Comparison of ENCODE assay signal across 26 cellular contexts in genomic region chr13:21051675-21052074, GRCh38.
"Had no signal": no experiment of that assay in that cellular context is flagged by ENCODE, and none has a peak within 500 bp of the region (broad histone marks: within the 10 kb centered on the region; RNA-seq: fewer than 3 reads in every experiment).

No MANE protein-coding gene starts in this region.

- ATAC-seq: left cardiac atrium, left ventricle myocardium superior, right cardiac atrium, T-helper 17 cell had no signal

- H3K36me3 Mint-ChIP-seq: activated naive CD4-positive, alpha-beta T cell treated with anti-CD3 and anti-CD28 coated beads, Interleukin-2, amount 50 U/mL, for 24 hours had no signal

- H3K4me3 ChIP-seq: esophagus squamous epithelium, spleen, transverse colon had no signal

- DNase-seq: activated CD4-positive, alpha-beta memory T cell treated with anti-CD3 and anti-CD28 coated beads, Interleukin-2, amount 10 ng/mL, durations not matched to agents 7 days and 5 days; activated CD4-positive, alpha-beta T cell treated with anti-CD3 and anti-CD28 coated beads for 1 hour; activated CD4-positive, alpha-beta T cell treated with anti-CD3 and anti-CD28 coated beads, Interleukin-2, amount 10 ng/mL, durations not matched to agents 7 days and 5 days; activated naive CD8-positive, alpha-beta T cell treated with anti-CD3 and anti-CD28 coated beads, Interleukin-2, amount 50 U/mL, for 24 hours; activated T-cell treated with anti-CD3 and anti-CD28 coated beads, Interleukin-2, amount 50 U/mL, for 48 hours; effector CD8-positive, alpha-beta T cell; esophagus squamous epithelium; left cardiac atrium; left ventricle myocardium superior; nucleus accumbens; right cardiac atrium; spleen; stimulated activated naive CD4-positive, alpha-beta T cell; T-helper 17 cell; T1000; transverse colon had no signal

- H3K27me3 ChIP-seq: esophagus squamous epithelium, spleen, transverse colon had no signal

- H3K27ac Mint-ChIP-seq: activated CD4-positive, alpha-beta memory T cell treated with anti-CD3 and anti-CD28 coated beads, Interleukin-2, amount 10 ng/mL, durations not matched to agents 7 days and 5 days; activated naive CD4-positive, alpha-beta T cell treated with anti-CD3 and anti-CD28 coated beads, Interleukin-2, amount 50 U/mL, for 24 hours; activated naive CD8-positive, alpha-beta T cell treated with anti-CD3 and anti-CD28 coated beads, Interleukin-2, amount 50 U/mL, for 24 hours; activated T-helper 2 cell treated with anti-CD3 and anti-CD28 coated beads, Interferon-gamma antibody, Interleukin-2, Interleukin-4, amounts not matched to agents 10 μg/mL and 5 μg/mL and 100 μg/mL, durations not matched to agents 14 hours and 24 hours and 36 hours; T-helper 17 cell had no signal

- H3K4me1 Mint-ChIP-seq: activated naive CD4-positive, alpha-beta T cell treated with anti-CD3 and anti-CD28 coated beads, Interleukin-2, amount 50 U/mL, for 24 hours had no signal

- H3K27ac ChIP-seq: epithelial cell of prostate, esophagus squamous epithelium, spleen, transverse colon had no signal

- FAIRE-seq: bronchial epithelial cell, colon, endometrium, frontal cortex, islet of Langerhans, urothelium cell line had no signal

- H3K9me3 ChIP-seq: esophagus squamous epithelium, spleen, transverse colon had no signal

- H3K4me3 Mint-ChIP-seq: activated CD4-positive, alpha-beta memory T cell treated with anti-CD3 and anti-CD28 coated beads, Interleukin-2, amount 10 ng/mL, durations not matched to agents 7 days and 5 days; activated CD4-positive, alpha-beta T cell treated with anti-CD3 and anti-CD28 coated beads, Interleukin-2, amount 10 ng/mL, durations not matched to agents 7 days and 5 days; activated naive CD4-positive, alpha-beta T cell treated with anti-CD3 and anti-CD28 coated beads, Interleukin-2, amount 50 U/mL, for 24 hours; activated naive CD8-positive, alpha-beta T cell treated with anti-CD3 and anti-CD28 coated beads, Interleukin-2, amount 50 U/mL, for 24 hours; central memory CD8-positive, alpha-beta T cell; T-helper 17 cell had no signal

- H3K27me3 Mint-ChIP-seq: central memory CD8-positive, alpha-beta T cell had no signal

- H3K36me3 ChIP-seq: transverse colon had no signal

- H3K9me3 Mint-ChIP-seq: activated CD4-positive, alpha-beta memory T cell treated with anti-CD3 and anti-CD28 coated beads, Interleukin-2, amount 10 ng/mL, durations not matched to agents 7 days and 5 days; activated CD4-positive, alpha-beta T cell treated with anti-CD3 and anti-CD28 coated beads, Interleukin-2, amount 10 ng/mL, durations not matched to agents 7 days and 5 days; activated naive CD4-positive, alpha-beta T cell treated with anti-CD3 and anti-CD28 coated beads, Interleukin-2, amount 50 U/mL, for 24 hours; activated naive CD8-positive, alpha-beta T cell treated with anti-CD3 and anti-CD28 coated beads, Interleukin-2, amount 50 U/mL, for 24 hours; activated T-helper 2 cell treated with anti-CD3 and anti-CD28 coated beads, Interferon-gamma antibody, Interleukin-2, Interleukin-4, amounts not matched to agents 10 μg/mL and 5 μg/mL and 100 μg/mL, durations not matched to agents 14 hours and 24 hours and 36 hours; central memory CD8-positive, alpha-beta T cell had no signal
